In genomic region chr19:17370026-17370587, GRCh38 we compare ENCODE assay signal across 7 cellular contexts. TPM values are rescaled to one million over a fixed set of nuclear protein-coding genes. Genes with fewer than 3 reads are reported as not detected.
A peak's percentile ranks its signal among the peaks of the same experiment; 100 is the strongest.
DNase-seq lines count a peak whose midpoint lies in the region; ATAC-seq and TF ChIP-seq lines count a peak whose summit lies in the region.

No MANE protein-coding gene starts in this region.

- peaks cover 3% of the 10 kb centered on the region for H3K27me3 Mint-ChIP-seq in dendritic cell treated with granulocyte-macrophage colony-stimulating factor and Interleukin-4, amounts not matched to agents 40 ng/mL and 50 ng/mL, for 4 days
- peaks cover 2% of the 10 kb centered on the region; the same call in 1 of the 2 replicates for H3K27me3 Mint-ChIP-seq in WTC11 (ENCODE audit: low read depth)

- peak overlapping the region; percentile 82 for H3K27ac Mint-ChIP-seq in dendritic cell treated with granulocyte-macrophage colony-stimulating factor and Interleukin-4, amounts not matched to agents 40 ng/mL and 50 ng/mL, for 4 days
- no peak overlapping the region for H3K27ac Mint-ChIP-seq in WTC11

- no peak for TF ChIP-seq CTCF in WTC11 (IDR thresholded peaks at IDR 0.05)

- intact Hi-C loops in dendritic cell treated with granulocyte-macrophage colony-stimulating factor and Interleukin-4, amounts not matched to agents 40 ng/mL and 50 ng/mL, for 4 days (cut with micrococcal nuclease): no loop called here

- H3K36me3 Mint-ChIP-seq in dendritic cell treated with granulocyte-macrophage colony-stimulating factor and Interleukin-4, amounts not matched to agents 40 ng/mL and 50 ng/mL, for 4 days (ENCODE audit: low read depth): no peaks in the 10 kb centered on the region
- H3K36me3 Mint-ChIP-seq in WTC11: no peaks in the 10 kb centered on the region

- no peaks in the 10 kb centered on the region for H3K9me3 Mint-ChIP-seq in dendritic cell treated with granulocyte-macrophage colony-stimulating factor and Interleukin-4, amounts not matched to agents 40 ng/mL and 50 ng/mL, for 4 days
- H3K9me3 Mint-ChIP-seq in WTC11: no peaks in the 10 kb centered on the region

- DNase-seq in stimulated activated naive CD8-positive, alpha-beta T cell treated with anti-CD3 and anti-CD28 coated beads, Interleukin-15, Interleukin-2, amounts not matched to agents 100 U/mL and 50 U/mL, for 24 hours: no peak
- DNase-seq in WTC11 (ENCODE audit: low spot score) (no peak), cortex of kidney (lab: John Stamatoyannopoulos, UW) (no peak), NCI-H345 treated with DMSO at 0.1 percent for 48 hours (lab: John Stamatoyannopoulos, UW; ENCODE audit: unreplicated experiment) (no peak)

- POLR2A ChIA-PET in WTC11 (lab: Charles Lee): no interaction called here

- CTCF ChIA-PET in WTC11 (lab: Charles Lee): no interaction called here

- peaks cover 10% of the 10 kb centered on the region for H3K4me1 Mint-ChIP-seq in dendritic cell treated with granulocyte-macrophage colony-stimulating factor and Interleukin-4, amounts not matched to agents 40 ng/mL and 50 ng/mL, for 4 days (ENCODE audit: low read depth)
- peaks cover 6% of the 10 kb centered on the region; the same call in 1 of the 2 replicates for H3K4me1 Mint-ChIP-seq in WTC11

- ATAC-seq in GM19397 (IDR thresholded peaks at IDR 0.05; ENCODE audit: unreplicated experiment) (peak; percentile 69), HG03378 (IDR thresholded peaks at IDR 0.05; ENCODE audit: unreplicated experiment) (peak; percentile 78), WTC11 (no peak)
- ATAC-seq in stimulated activated naive CD8-positive, alpha-beta T cell treated with anti-CD3 and anti-CD28 coated beads, Interleukin-15, Interleukin-2, amounts not matched to agents 100 U/mL and 50 U/mL, for 24 hours: peak; percentile 28

- H3K4me3 Mint-ChIP-seq in dendritic cell treated with granulocyte-macrophage colony-stimulating factor and Interleukin-4, amounts not matched to agents 40 ng/mL and 50 ng/mL, for 4 days: peak overlapping the region; percentile 46
- no peak overlapping the region for H3K4me3 Mint-ChIP-seq in WTC11

TF ChIP-seq in WTC11, 78 proteins besides CTCF, POLR2A, EP300 and RAD21:
- TF ChIP-seq ZNF317 (CRISPR knock-in tag; IDR thresholded peaks at IDR 0.05; ENCODE audit: borderline replicate concordance, low read depth): no peak
- no peak for TF ChIP-seq ZMAT4 (CRISPR knock-in tag; IDR thresholded peaks at IDR 0.05)
- no peak for TF ChIP-seq CREB1 (CRISPR knock-in tag; IDR thresholded peaks at IDR 0.05)
- no peak for TF ChIP-seq PREB (CRISPR knock-in tag; IDR thresholded peaks at IDR 0.05; ENCODE audit: borderline replicate concordance)
- TF ChIP-seq ZBTB21 (CRISPR knock-in tag; IDR thresholded peaks at IDR 0.05; ENCODE audit: borderline replicate concordance): no peak
- no peak for TF ChIP-seq TEAD1 (CRISPR knock-in tag; IDR thresholded peaks at IDR 0.05)
- no peak for TF ChIP-seq GTF2I (CRISPR knock-in tag; conservative IDR thresholded peaks at IDR 0.05)
- no peak for TF ChIP-seq PRRX2 (CRISPR knock-in tag; IDR thresholded peaks at IDR 0.05)
- TF ChIP-seq FOXK1 (CRISPR knock-in tag; IDR thresholded peaks at IDR 0.05): no peak

RNA-seq across cellular contexts. Expression of gene PLVAP, which starts 7.0 kb away (rescaled TPM):
- 0.11 to 0.27 TPM in 2 of 3 replicates, not detected in the other for total RNA-seq in WTC11 (2021)

RNA-seq across cellular contexts. Expression of gene CCDC194, which starts 23.9 kb away (rescaled TPM):
- 0.37 to 0.87 TPM (median 0.76 TPM) in 3 replicates for total RNA-seq in WTC11 (2021)

RNA-seq across cellular contexts. Expression of gene GTPBP3, which starts 32.8 kb away (rescaled TPM):
- total RNA-seq in WTC11 (2021): 79.1 to 93.0 TPM (median 80.8 TPM) in 3 replicates

RNA-seq across cellular contexts. Expression of gene BST2, which starts 35.3 kb away (rescaled TPM):
- total RNA-seq in WTC11 (2021): 22.8 to 67.7 TPM (median 61.1 TPM) in 3 replicates

RNA-seq across cellular contexts. Expression of gene ANO8, which starts 35.5 kb away (rescaled TPM):
- 30.5 to 35.4 TPM (median 32.6 TPM) in 3 replicates for total RNA-seq in WTC11 (2021)
